ENCODE assay signal across 13 cellular contexts in the genomic region with DNA sequence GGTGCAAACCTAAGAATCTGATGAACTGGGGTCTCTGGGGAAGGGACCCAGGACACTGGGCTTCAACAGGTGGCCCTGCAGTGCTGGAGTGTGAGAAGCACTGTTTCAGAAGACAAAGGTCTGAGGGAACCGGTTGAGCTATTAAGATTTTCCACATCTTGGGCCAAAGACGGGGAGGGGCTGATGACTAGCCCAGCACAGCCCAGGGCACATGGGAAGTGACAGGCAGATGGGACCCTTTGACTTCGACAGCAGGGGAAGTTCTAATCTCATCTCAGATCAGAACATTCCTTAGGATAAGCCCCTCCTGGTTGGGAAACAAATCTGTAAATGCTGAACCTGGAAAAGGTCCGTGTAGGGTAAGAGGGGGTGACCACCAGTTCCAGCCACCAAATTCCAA.
DNase-seq lines count a peak whose midpoint lies in the region; ATAC-seq and TF ChIP-seq lines count a peak whose summit lies in the region.
"Had no signal": no experiment of that assay in that cellular context is flagged by ENCODE, and none has a peak within 500 bp of the region (broad histone marks: within the 10 kb centered on the region; RNA-seq: fewer than 3 reads in every experiment).

No MANE protein-coding gene starts in this region.

- H3K4me1 Mint-ChIP-seq in activated CD4-positive, alpha-beta T cell treated with anti-CD3 and anti-CD28 coated beads for 36 hours, result peaks cover 92% of the 10 kb centered on the region
- H3K4me1 Mint-ChIP-seq in activated CD8-positive, alpha-beta T cell treated with anti-CD3 and anti-CD28 coated beads for 36 hours (ENCODE audit: low read depth), result peaks cover 87% of the 10 kb centered on the region
- peaks cover 84 to 98% of the 10 kb centered on the region in 2 donors for H3K4me1 Mint-ChIP-seq in stimulated activated naive B cell treated with anti-CD40 and anti-IgM and Interleukin-4, amounts not matched to agents 10 μg/mL and 1 μg/mL and 100 μg/mL, for 72 hours

- intact Hi-C loops in activated CD4-positive, alpha-beta T cell treated with anti-CD3 and anti-CD28 coated beads for 36 hours (cut with DNase I, micrococcal nuclease), result no loop called here
- intact Hi-C loops in activated CD8-positive, alpha-beta T cell treated with anti-CD3 and anti-CD28 coated beads for 36 hours (cut with micrococcal nuclease), result no loop called here
- intact Hi-C loops in right cardiac atrium (cut with DNase I), result loop anchor here in 1 of 4 donors (10.0 kb wide), 1 partner anchor 62 kb away; no protein-coding TSS in a partner anchor

- WGBS in right cardiac atrium, result 53% methylated on average over 4 of the region's 4 CpGs

- no peak for TF ChIP-seq CTCF in activated CD8-positive, alpha-beta T cell treated with anti-CD3 and anti-CD28 coated beads for 36 hours (IDR thresholded peaks at IDR 0.05)

- H3K27ac ChIP-seq in right cardiac atrium (ENCODE audit: low read length), result peak overlapping the region; percentile 77
- H3K27ac ChIP-seq: SJSA1 had no signal

- in situ Hi-C loops in ACHN (cut with HindIII; ENCODE audit: low pct_ligation_motif_present, low pct_unique_long_range_greater_than_20kb, low sequenced_read_pairs), result no loop called here

- H3K9me3 Mint-ChIP-seq in activated CD4-positive, alpha-beta T cell treated with anti-CD3 and anti-CD28 coated beads for 36 hours (ENCODE audit: low read depth), result no peaks in the 10 kb centered on the region
- no peaks in the 10 kb centered on the region for H3K9me3 Mint-ChIP-seq in activated CD8-positive, alpha-beta T cell treated with anti-CD3 and anti-CD28 coated beads for 36 hours
- no peaks in the 10 kb centered on the region for H3K9me3 Mint-ChIP-seq in stimulated activated naive B cell treated with anti-CD40 and anti-IgM and Interleukin-4, amounts not matched to agents 10 μg/mL and 1 μg/mL and 100 μg/mL, for 72 hours

- no peak overlapping the region for H3K4me3 Mint-ChIP-seq in activated CD4-positive, alpha-beta T cell treated with anti-CD3 and anti-CD28 coated beads for 36 hours
- H3K4me3 Mint-ChIP-seq in activated CD8-positive, alpha-beta T cell treated with anti-CD3 and anti-CD28 coated beads for 36 hours, result no peak overlapping the region
- H3K4me3 Mint-ChIP-seq in stimulated activated naive B cell treated with anti-CD40 and anti-IgM and Interleukin-4, amounts not matched to agents 10 μg/mL and 1 μg/mL and 100 μg/mL, for 72 hours, result peak overlapping the region in 1 of 2 donors; percentile 57

- no peaks in the 10 kb centered on the region for H3K27me3 Mint-ChIP-seq in activated CD4-positive, alpha-beta T cell treated with anti-CD3 and anti-CD28 coated beads for 36 hours
- H3K27me3 Mint-ChIP-seq in activated CD8-positive, alpha-beta T cell treated with anti-CD3 and anti-CD28 coated beads for 36 hours, result no peaks in the 10 kb centered on the region
- no peaks in the 10 kb centered on the region for H3K27me3 Mint-ChIP-seq in stimulated activated naive B cell treated with anti-CD40 and anti-IgM and Interleukin-4, amounts not matched to agents 10 μg/mL and 1 μg/mL and 100 μg/mL, for 72 hours

- ATAC-seq in activated CD4-positive, alpha-beta T cell treated with anti-CD3 and anti-CD28 coated beads for 36 hours, result no peak
- no peak for ATAC-seq in activated CD8-positive, alpha-beta T cell treated with anti-CD3 and anti-CD28 coated beads for 36 hours
- peak in 1 of 2 donors; percentile 67 for ATAC-seq in right cardiac atrium
- ATAC-seq in stimulated activated naive B cell treated with anti-CD40 and anti-IgM and Interleukin-4, amounts not matched to agents 10 μg/mL and 1 μg/mL and 100 μg/mL, for 72 hours (replicated peaks), result no peak
- no peak for ATAC-seq in GM21723 (IDR thresholded peaks at IDR 0.05; ENCODE audit: unreplicated experiment)

- POLR2A ChIA-PET in activated CD4-positive, alpha-beta T cell treated with anti-CD3 and anti-CD28 coated beads for 36 hours (lab: Charles Lee), result no interaction called here
- POLR2A ChIA-PET in activated CD8-positive, alpha-beta T cell treated with anti-CD3 and anti-CD28 coated beads for 36 hours (lab: Charles Lee), result interaction anchor here (1.4 kb wide), 1 partner anchor 13 kb away, joined by 4 read pairs; no protein-coding TSS in a partner anchor

- peak overlapping the region; percentile 96 for H3K27ac Mint-ChIP-seq in activated CD4-positive, alpha-beta T cell treated with anti-CD3 and anti-CD28 coated beads for 36 hours
- H3K27ac Mint-ChIP-seq in activated CD8-positive, alpha-beta T cell treated with anti-CD3 and anti-CD28 coated beads for 36 hours, result peak overlapping the region; percentile 100
- H3K27ac Mint-ChIP-seq in stimulated activated naive B cell treated with anti-CD40 and anti-IgM and Interleukin-4, amounts not matched to agents 10 μg/mL and 1 μg/mL and 100 μg/mL, for 72 hours, result peak overlapping the region; percentile 96

- H3K27me3 ChIP-seq in right cardiac atrium (ENCODE audit: control insufficient read depth, insufficient read depth), result no peaks in the 10 kb centered on the region
- H3K27me3 ChIP-seq: SJSA1 had no signal

- peaks cover 45% of the 10 kb centered on the region for H3K4me1 ChIP-seq in right cardiac atrium (ENCODE audit: control insufficient read depth, insufficient read depth, low read length)

- peak; percentile 32 for DNase-seq in activated CD4-positive, alpha-beta T cell treated with anti-CD3 and anti-CD28 coated beads for 36 hours
- no peak for DNase-seq in activated CD4-positive, alpha-beta T cell treated with anti-CD3 and anti-CD28 coated beads, Interleukin-2, amount 50 U/mL, for 1 hour
- peak; percentile 39 for DNase-seq in activated CD8-positive, alpha-beta T cell treated with anti-CD3 and anti-CD28 coated beads for 36 hours
- DNase-seq in right cardiac atrium (peak in 2 of 3 donors; percentile 48 to 61), ACHN (no peak)
- DNase-seq in stimulated activated naive B cell treated with anti-CD40 and anti-IgM and Interleukin-4, amounts not matched to agents 10 μg/mL and 1 μg/mL and 100 μg/mL, for 72 hours, result no peak
- DNase-seq in effector CD4-positive, alpha-beta T cell, result no peak
- DNase-seq: anterior cingulate cortex, DND-41, NCI-H345 had no signal

- H3K9me3 ChIP-seq in right cardiac atrium (ENCODE audit: control insufficient read depth, low read length), result no peaks in the 10 kb centered on the region
- H3K9me3 ChIP-seq: SJSA1 had no signal

- peaks cover 20% of the 10 kb centered on the region for H3K36me3 Mint-ChIP-seq in activated CD4-positive, alpha-beta T cell treated with anti-CD3 and anti-CD28 coated beads for 36 hours (ENCODE audit: low read depth)
- H3K36me3 Mint-ChIP-seq in activated CD8-positive, alpha-beta T cell treated with anti-CD3 and anti-CD28 coated beads for 36 hours (ENCODE audit: low read depth), result peaks cover 11% of the 10 kb centered on the region
- peaks cover 34 to 71% of the 10 kb centered on the region in 2 donors for H3K36me3 Mint-ChIP-seq in stimulated activated naive B cell treated with anti-CD40 and anti-IgM and Interleukin-4, amounts not matched to agents 10 μg/mL and 1 μg/mL and 100 μg/mL, for 72 hours

- CTCF ChIA-PET in activated CD4-positive, alpha-beta T cell treated with anti-CD3 and anti-CD28 coated beads for 36 hours (lab: Charles Lee), result interaction anchor here (1.0 kb wide), 1 partner anchor 19 kb away, joined by 3 read pairs; no protein-coding TSS in a partner anchor
- CTCF ChIA-PET in activated CD8-positive, alpha-beta T cell treated with anti-CD3 and anti-CD28 coated beads for 36 hours (lab: Charles Lee), result interaction anchor here (1.2 kb wide), 1 partner anchor 13 kb away, joined by 5 read pairs; no protein-coding TSS in a partner anchor

- H3K4me3 ChIP-seq in right cardiac atrium (ENCODE audit: low read length), result no peak overlapping the region
- H3K4me3 ChIP-seq: SJSA1, skin epidermis had no signal

Comparison
In these comparisons a context has a peak if more than half of its experiments do, and no peak if none do; other contexts are left out.
1. DNase-seq: peak in activated CD4-positive, alpha-beta T cell treated with anti-CD3 and anti-CD28 coated beads for 36 hours (single experiment), activated CD8-positive, alpha-beta T cell treated with anti-CD3 and anti-CD28 coated beads for 36 hours (single experiment) and right cardiac atrium (2 of 3); none in activated CD4-positive, alpha-beta T cell treated with anti-CD3 and anti-CD28 coated beads, Interleukin-2, amount 50 U/mL, for 1 hour (single experiment), stimulated activated naive B cell treated with anti-CD40 and anti-IgM and Interleukin-4, amounts not matched to agents 10 μg/mL and 1 μg/mL and 100 μg/mL, for 72 hours (single experiment), effector CD4-positive, alpha-beta T cell (single experiment) and ACHN (single experiment).
2. Peak in every context shown above with its lines, with median percentiles within 50 percentile points of each other: H3K27ac Mint-ChIP-seq.